Comparison of ENCODE assay signal across 20 cellular contexts in genomic region chr6:159655409-159655988, GRCh38. TPM values are rescaled to one million over a fixed set of nuclear protein-coding genes. Genes with fewer than 3 reads are reported as not detected.
DNase-seq lines count a peak whose midpoint lies in the region; ATAC-seq and TF ChIP-seq lines count a peak whose summit lies in the region.
"Had no signal": no experiment of that assay in that cellular context is flagged by ENCODE, and none has a peak within 500 bp of the region (broad histone marks: within the 10 kb centered on the region; RNA-seq: fewer than 3 reads in every experiment).

No MANE protein-coding gene starts in this region.

- no TSS peak for BruUV-seq in mammary epithelial cell (replicated peaks; lab: Mats Ljungman, UMichigan)

- TF ChIP-seq CTCF in mammary epithelial cell (conservative IDR thresholded peaks at IDR 0.05 in 1 of 2, IDR thresholded peaks at IDR 0.05 in 1 of 2; ENCODE audit: extremely low read depth in 1 of 2, insufficient read depth in 1 of 2, low read depth in 1 of 2, low read length in 2 of 2) = no peak

- dilution Hi-C loops in mammary epithelial cell (cut with HindIII; ENCODE audit: low sequenced_read_pairs) = no loop called here

- intact Hi-C loops in mammary epithelial cell (cut with micrococcal nuclease) = loop anchor here (2.0 to 10.0 kb wide), 3 partner anchors 193 to 481 kb away; no protein-coding TSS in a partner anchor

- H3K27me3 ChIP-seq in H7 (ENCODE audit: control insufficient read depth, insufficient read depth, low read length) (no peaks in the 10 kb centered on the region), NT2/D1 (ENCODE audit: insufficient read depth, insufficient read length) (no peaks in the 10 kb centered on the region), mammary epithelial cell (ENCODE audit: insufficient read depth, low read length) (no peaks in the 10 kb centered on the region)
- H3K27me3 ChIP-seq: BLaER1 treated with 17β-estradiol and CSF1 and Interleukin-3, amounts not matched to agents 10 nM and 100 nM; SJCRH30 had no signal

- H4K20me1 ChIP-seq in mammary epithelial cell (ENCODE audit: insufficient read depth, low read length) = no peaks in the 10 kb centered on the region

- no peak overlapping the region for H3K9ac ChIP-seq in NT2/D1 (ENCODE audit: insufficient read length, low read depth)
- no peak overlapping the region for H3K9ac ChIP-seq in mammary epithelial cell (ENCODE audit: insufficient read depth, low read length)

- in situ Hi-C loops in mammary epithelial cell (cut with MboI; ENCODE audit: low sequenced_read_pairs in 2 of 2) = no loop called here

- no peak overlapping the region for H3K4me2 ChIP-seq in mammary epithelial cell (ENCODE audit: insufficient read depth, low read depth, low read length)
- H3K4me2 ChIP-seq: A549; BLaER1 treated with 17β-estradiol and CSF1 and Interleukin-3, amounts not matched to agents 10 nM and 100 nM had no signal

- ATAC-seq in esophagus mucosa (peak; percentile 84), GM18520 (IDR thresholded peaks at IDR 0.05; ENCODE audit: unreplicated experiment) (no peak)
- no peak for ATAC-seq in activated CD4-positive, CD25-positive, alpha-beta regulatory T cell treated with anti-CD3 and anti-CD28 coated beads, Interleukin-2, amount 50 U/mL, for 24 hours
- ATAC-seq: PC-3 had no signal

- H3K4me1 ChIP-seq in NT2/D1 (ENCODE audit: insufficient read depth, insufficient read length) (peaks cover 4% of the 10 kb centered on the region), mammary epithelial cell (ENCODE audit: insufficient read depth, low read length) (no peaks in the 10 kb centered on the region)
- H3K4me1 ChIP-seq: A549, SJCRH30 had no signal

- 100% methylated on average over 4 of the region's 9 CpGs for WGBS in mammary epithelial cell (ENCODE audit: low coverage, missing lambda C conversion rate)

- H3K9me3 ChIP-seq in NT2/D1 (ENCODE audit: insufficient read depth, low read length) (no peaks in the 10 kb centered on the region), mammary epithelial cell (replicated peaks; ENCODE audit: insufficient read depth, low read length) (no peaks in the 10 kb centered on the region)
- H3K9me3 ChIP-seq: A549, SJCRH30 had no signal

- H3K27ac ChIP-seq in mammary epithelial cell (ENCODE audit: insufficient read depth, low read depth, low read length) = no peak overlapping the region
- H3K27ac ChIP-seq: A549; BLaER1 treated with 17β-estradiol and CSF1 and Interleukin-3, amounts not matched to agents 10 nM and 100 nM; SJCRH30 had no signal

- no peaks in the 10 kb centered on the region for H3K79me2 ChIP-seq in mammary epithelial cell (ENCODE audit: insufficient read depth, low read length)

- DNase-seq in H7 (peak; percentile 7), NT2/D1 (ENCODE audit: low read depth, low spot score) (peak; percentile 36), mucosa of gallbladder (ENCODE audit: low spot score) (peak; percentile 13), mammary epithelial cell (no peak), hypothalamus (lab: John Stamatoyannopoulos, UW) (no peak)
- DNase-seq: CD8-positive, alpha-beta memory T cell; DMS79 treated with DMSO at 0.1 percent for 48 hours; Kasumi-1; MM.1S; NCI-H1092 treated with DMSO at 0.1 percent for 48 hours; NCI-H2081 treated with DMSO at 0.1 percent for 48 hours; NCI-H345; NCI-H526; PC-3; SJCRH30 had no signal

- H3K36me3 ChIP-seq in H7 (replicated peaks; ENCODE audit: control insufficient read depth, insufficient read depth, low read length) (no peaks in the 10 kb centered on the region), NT2/D1 (ENCODE audit: insufficient read depth, insufficient read length, low read length) (no peaks in the 10 kb centered on the region), mammary epithelial cell (ENCODE audit: insufficient read depth, low read length) (no peaks in the 10 kb centered on the region)
- H3K36me3 ChIP-seq: SJCRH30 had no signal

- CTCF ChIA-PET in mammary epithelial cell (lab: Charles Lee; ENCODE audit: low non-redundant PET) = interaction anchor here (0.5 to 0.8 kb wide), 2 partner anchors 518 to 647 kb away, joined by 3 to 5 read pairs; no protein-coding TSS in a partner anchor

- no peak overlapping the region for H3K4me3 ChIP-seq in H7 (ENCODE audit: insufficient read depth, low read depth, low read length)
- no peak overlapping the region for H3K4me3 ChIP-seq in NT2/D1 (ENCODE audit: insufficient read length, low read depth)
- no peak overlapping the region for H3K4me3 ChIP-seq in mammary epithelial cell (replicated peaks in 1 of 3; ENCODE audit: insufficient read depth in 1 of 3, low read depth in 2 of 3, low read length in 3 of 3)
- H3K4me3 ChIP-seq: A549; BLaER1 treated with 17β-estradiol and CSF1 and Interleukin-3, amounts not matched to agents 10 nM and 100 nM; SJCRH30 had no signal

- no peak overlapping the region for H2AFZ ChIP-seq in mammary epithelial cell (ENCODE audit: low read depth, low read length)

RNA-seq across cellular contexts. Expression of gene SOD2, which starts 37.5 kb away (rescaled TPM):
- 90.8 and 114 TPM in 2 replicates for total RNA-seq in H7 (2014; rRNA removed; shearing (Covaris generic))
- total RNA-seq in esophagus mucosa (280 TPM), mucosa of gallbladder (189 TPM), mammary epithelial cell (100 to 1,000 TPM; 105 to 145 TPM)
- polyA plus RNA-seq in mammary epithelial cell = 51.3 TPM
- 77.2 TPM for polyA minus RNA-seq in mammary epithelial cell

Comparison
In these comparisons a context has a peak if more than half of its experiments do, and no peak if none do; other contexts are left out.
1. DNase-seq: peak in H7 (single experiment), NT2/D1 (single experiment) and mucosa of gallbladder (single experiment); none in mammary epithelial cell (single experiment) and hypothalamus (0 of 51).